In the genomic region with DNA sequence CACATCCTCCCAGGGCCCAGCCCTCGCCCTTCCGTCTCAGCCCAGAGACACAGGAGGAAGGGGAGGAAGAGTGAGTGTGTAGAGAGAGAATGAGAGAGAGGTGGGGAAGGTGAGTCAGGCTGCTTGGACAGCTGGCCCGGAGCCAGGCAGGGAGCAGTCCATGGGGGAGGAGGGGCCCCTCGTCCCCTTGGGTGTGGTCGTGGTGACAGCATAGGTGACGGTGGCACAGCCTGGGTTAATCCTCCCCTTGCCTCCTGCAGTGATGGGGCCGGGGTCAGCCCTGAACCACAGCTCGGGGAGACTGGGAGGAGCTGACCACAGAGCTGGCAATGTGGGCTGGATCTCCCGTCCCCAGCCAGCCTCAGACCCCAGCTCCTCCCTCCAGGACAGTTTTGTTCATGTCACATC, we compare ENCODE assay signal across 1 cellular context.
A peak's percentile ranks its signal among the peaks of the same experiment; 100 is the strongest.
TF ChIP-seq lines count a peak whose summit lies in the region.

No MANE protein-coding gene starts in this region.

TF ChIP-seq in HEK293, 187 proteins besides CTCF, POLR2A, EP300 and RAD21 (continued from another document):
- TF ChIP-seq GLIS1 (tag by site-specific recombination; IDR thresholded peaks at IDR 0.05) (peak; percentile 41; the same call in 1 of the 2 replicates), ZFP69B (tag by site-specific recombination; IDR thresholded peaks at IDR 0.05) (no peak), ZNF24 (tag by site-specific recombination; IDR thresholded peaks at IDR 0.05) (no peak), ZNF610 (tag by site-specific recombination; IDR thresholded peaks at IDR 0.05; ENCODE audit: borderline replicate concordance) (no peak), ZNF768 (tag by site-specific recombination; IDR thresholded peaks at IDR 0.05) (no peak), ZNF747 (tag by site-specific recombination; IDR thresholded peaks at IDR 0.05) (no peak)
